Comparison of ENCODE assay signal across 20 cellular contexts in the genomic region with DNA sequence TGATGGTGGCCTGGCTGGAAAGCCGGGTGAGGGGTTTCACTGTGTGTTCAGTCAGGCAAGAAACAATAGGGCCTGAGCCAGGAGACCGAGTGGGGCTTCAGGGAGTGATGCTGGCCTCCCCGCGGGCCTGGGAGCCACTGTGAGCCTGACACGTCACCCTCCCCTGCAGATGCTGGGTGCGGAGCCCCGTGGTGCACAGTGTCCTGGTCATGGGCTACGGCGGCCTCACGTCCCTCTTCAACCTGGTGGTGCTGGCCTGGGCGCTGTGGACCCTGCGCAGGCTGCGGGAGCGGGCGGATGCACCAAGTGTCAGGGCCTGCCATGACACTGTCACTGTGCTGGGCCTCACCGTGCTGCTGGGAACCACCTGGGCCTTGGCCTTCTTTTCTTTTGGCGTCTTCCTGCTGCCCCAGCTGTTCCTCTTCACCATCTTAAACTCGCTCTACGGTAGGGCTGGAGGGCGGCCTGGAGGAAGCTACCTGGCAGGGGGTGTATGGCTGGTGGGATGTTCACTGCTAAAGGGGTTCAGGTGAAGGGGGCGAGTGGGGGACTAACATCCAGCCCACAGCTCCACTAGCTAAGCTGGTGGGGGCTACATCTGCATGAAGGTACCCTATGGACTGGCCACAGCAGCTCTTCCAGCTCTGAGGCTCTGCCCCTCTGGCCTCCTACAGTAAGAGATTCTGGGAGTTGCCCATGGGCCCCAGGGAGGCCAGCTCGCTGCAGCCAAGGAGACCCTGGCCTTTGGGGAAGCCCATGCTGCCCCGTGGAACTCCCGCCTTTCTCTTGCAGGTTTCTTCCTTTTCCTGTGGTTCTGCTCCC. TPM values are rescaled to one million over a fixed set of nuclear protein-coding genes. Genes with fewer than 3 reads are reported as not detected.
DNase-seq lines count a peak whose midpoint lies in the region; ATAC-seq and TF ChIP-seq lines count a peak whose summit lies in the region.
"Had no signal": no experiment of that assay in that cellular context is flagged by ENCODE, and none has a peak within 500 bp of the region (broad histone marks: within the 10 kb centered on the region; RNA-seq: fewer than 3 reads in every experiment).

No MANE protein-coding gene starts in this region.

- H3K4ac ChIP-seq in neuronal stem cell (ENCODE audit: low read length): no peak overlapping the region

- H3K36me3 ChIP-seq in RWPE2 (ENCODE audit: low read depth) (no peaks in the 10 kb centered on the region), esophagus muscularis mucosa (no peaks in the 10 kb centered on the region), neuronal stem cell (replicated peaks in 1 of 2; ENCODE audit: control insufficient read depth in 2 of 2, insufficient read depth in 2 of 2, low read length in 2 of 2) (peaks cover 0 to under 1% of the 10 kb centered on the region in 2 donors)

- no peak overlapping the region for H3K14ac ChIP-seq in neuronal stem cell (ENCODE audit: low read length)

- H3K27me3 Mint-ChIP-seq in activated CD4-positive, alpha-beta T cell treated with anti-CD3 and anti-CD28 coated beads, Interleukin-2, amount 10 ng/mL, durations not matched to agents 7 days and 5 days: no peaks in the 10 kb centered on the region
- H3K27me3 Mint-ChIP-seq in activated CD4-positive, alpha-beta memory T cell treated with anti-CD3 and anti-CD28 coated beads, Interleukin-2, amount 10 ng/mL, durations not matched to agents 7 days and 5 days: peaks cover 3% of the 10 kb centered on the region

- POLR2A ChIA-PET in activated CD4-positive, alpha-beta T cell treated with anti-CD3 and anti-CD28 coated beads, Interleukin-2, amount 10 ng/mL, durations not matched to agents 7 days and 5 days (lab: Charles Lee): no interaction called here
- POLR2A ChIA-PET in activated CD4-positive, alpha-beta memory T cell treated with anti-CD3 and anti-CD28 coated beads, Interleukin-2, amount 10 ng/mL, durations not matched to agents 7 days and 5 days (lab: Charles Lee): interaction anchor here (1.1 to 5.8 kb wide), 6 partner anchors 16 to 161 kb away, joined by 3 to 47 read pairs (median 20); a partner anchor contains a TSS

- CTCF ChIA-PET in activated CD4-positive, alpha-beta T cell treated with anti-CD3 and anti-CD28 coated beads, Interleukin-2, amount 10 ng/mL, durations not matched to agents 7 days and 5 days (lab: Charles Lee): interaction anchor here (0.6 to 8.6 kb wide), 16 partner anchors 10 to 425 kb away, joined by 3 to 69 read pairs (median 9); a partner anchor contains a TSS
- CTCF ChIA-PET in activated CD4-positive, alpha-beta memory T cell treated with anti-CD3 and anti-CD28 coated beads, Interleukin-2, amount 10 ng/mL, durations not matched to agents 7 days and 5 days (lab: Charles Lee): interaction anchor here (1.0 to 9.3 kb wide), 14 partner anchors 16 to 324 kb away, joined by 3 to 189 read pairs (median 7); no protein-coding TSS in a partner anchor

- H3K27ac Mint-ChIP-seq in activated CD4-positive, alpha-beta T cell treated with anti-CD3 and anti-CD28 coated beads, Interleukin-2, amount 10 ng/mL, durations not matched to agents 7 days and 5 days: peak overlapping the region; percentile 25
- no peak overlapping the region for H3K27ac Mint-ChIP-seq in activated CD4-positive, alpha-beta memory T cell treated with anti-CD3 and anti-CD28 coated beads, Interleukin-2, amount 10 ng/mL, durations not matched to agents 7 days and 5 days
- H3K27ac Mint-ChIP-seq: CD4-positive, CD25-positive, alpha-beta regulatory T cell had no signal

- H3K27ac ChIP-seq in RWPE2 (ENCODE audit: poor library complexity, severe bottlenecking) (no peak overlapping the region), esophagus muscularis mucosa (replicated peaks in 1 of 4) (no peak overlapping the region), neuronal stem cell (replicated peaks; ENCODE audit: low read length) (no peak overlapping the region)
- H3K27ac ChIP-seq: GM23248, HL-60, PC-9 had no signal

- H2BK5ac ChIP-seq in neuronal stem cell (ENCODE audit: low read length): peak overlapping the region; percentile 10

- H3K79me1 ChIP-seq in neuronal stem cell (ENCODE audit: low read depth, low read length): no peaks in the 10 kb centered on the region

- WGBS in esophagus muscularis mucosa: 85% methylated on average over 22 of the region's 24 CpGs
- no CpG with 5 or more reads among the region's 24 CpGs for WGBS in neuronal stem cell (ENCODE audit: extremely low coverage in 2 of 2, insufficient read length in 2 of 2, insufficient replicate concordance in 1 of 2), 2 donors

- H3K4me2 ChIP-seq in neuronal stem cell (ENCODE audit: insufficient read depth, low read length, poor library complexity, severe bottlenecking): no peak overlapping the region
- H3K4me2 ChIP-seq: PC-9 had no signal

- no peak overlapping the region for H3K18ac ChIP-seq in neuronal stem cell (ENCODE audit: low read length)

- no peak for TF ChIP-seq EP300 in esophagus muscularis mucosa (IDR thresholded peaks at IDR 0.05)

- H2BK120ac ChIP-seq in neuronal stem cell (ENCODE audit: low read depth, low read length): no peak overlapping the region

- peak overlapping the region; percentile 15 for H2AFZ ChIP-seq in neuronal stem cell (ENCODE audit: low read length)
- H2AFZ ChIP-seq: GM23248, PC-9 had no signal

- TF ChIP-seq POLR2A in esophagus muscularis mucosa (IDR thresholded peaks at IDR 0.05; ENCODE audit: low read depth): no peak

- H3K4me1 ChIP-seq in RWPE2 (ENCODE audit: insufficient read depth, poor library complexity, severe bottlenecking) (no peaks in the 10 kb centered on the region), esophagus muscularis mucosa (peaks cover 0 to 5% (median 4%) of the 10 kb centered on the region in 4 donors), neuronal stem cell (ENCODE audit: control insufficient read depth in 2 of 2, insufficient read depth in 1 of 2, low read depth in 1 of 2, low read length in 2 of 2) (peaks cover 0 to 8% of the 10 kb centered on the region in 2 donors)

- H3K27me3 ChIP-seq in RWPE2 (ENCODE audit: insufficient read depth, poor library complexity, severe bottlenecking) (no peaks in the 10 kb centered on the region), esophagus muscularis mucosa (peaks cover 0 to 52% (median 0%) of the 10 kb centered on the region in 4 donors), neuronal stem cell (ENCODE audit: control insufficient read depth in 3 of 3, insufficient read depth in 3 of 3, low read depth in 1 of 3, low read length in 3 of 3) (no peaks in the 10 kb centered on the region)

- H3K9me3 ChIP-seq in RWPE2 (ENCODE audit: severe bottlenecking) (no peaks in the 10 kb centered on the region), esophagus muscularis mucosa (no peaks in the 10 kb centered on the region), neuronal stem cell (replicated peaks in 1 of 2; ENCODE audit: control insufficient read depth in 2 of 2, insufficient read depth in 1 of 2, low read depth in 1 of 2, low read length in 2 of 2) (no peaks in the 10 kb centered on the region)

- no peak for DNase-seq in activated CD4-positive, alpha-beta T cell treated with anti-CD3 and anti-CD28 coated beads, Interleukin-2, amount 10 ng/mL, durations not matched to agents 7 days and 5 days
- no peak for DNase-seq in activated CD4-positive, alpha-beta T cell treated with anti-CD3 and anti-CD28 coated beads, Interleukin-2, amount 50 U/mL, for 4 hours
- peak; percentile 55 for DNase-seq in RWPE2 (ENCODE audit: low spot score)
- peak; percentile 83 for DNase-seq in esophagus muscularis mucosa (ENCODE audit: extremely low spot score)
- no peak for DNase-seq in neuronal stem cell (ENCODE audit: low spot score)
- no peak for DNase-seq in CD1c-positive myeloid dendritic cell (ENCODE audit: extremely low spot score)
- DNase-seq in activated CD4-positive, alpha-beta memory T cell treated with anti-CD3 and anti-CD28 coated beads, Interleukin-2, amount 10 ng/mL, durations not matched to agents 7 days and 5 days: no peak
- no peak for DNase-seq in NCI-H748 (lab: John Stamatoyannopoulos, UW; ENCODE audit: unreplicated experiment)
- DNase-seq: CD4-positive, CD25-positive, alpha-beta regulatory T cell; DMS79; GM23248; NCI-H1048; NCI-H146; NCI-H446; NCI-H774; PC-9 had no signal

- no peak overlapping the region for H4K91ac ChIP-seq in neuronal stem cell (ENCODE audit: low read depth, low read length, poor library complexity)

- peak overlapping the region; percentile 73 for H2AK5ac ChIP-seq in neuronal stem cell (ENCODE audit: low read depth, low read length)

- intact Hi-C loops in esophagus muscularis mucosa (cut with DNase I): loop anchor here (5.0 to 10.0 kb wide), 2 partner anchors 72 to 140 kb away; no protein-coding TSS in a partner anchor

- no peak overlapping the region for H3K4me3 Mint-ChIP-seq in activated CD4-positive, alpha-beta T cell treated with anti-CD3 and anti-CD28 coated beads, Interleukin-2, amount 10 ng/mL, durations not matched to agents 7 days and 5 days
- no peak overlapping the region for H3K4me3 Mint-ChIP-seq in activated CD4-positive, alpha-beta memory T cell treated with anti-CD3 and anti-CD28 coated beads, Interleukin-2, amount 10 ng/mL, durations not matched to agents 7 days and 5 days
- H3K4me3 Mint-ChIP-seq: CD4-positive, CD25-positive, alpha-beta regulatory T cell had no signal

- peaks cover 45% of the 10 kb centered on the region for H3K4me1 Mint-ChIP-seq in activated CD4-positive, alpha-beta T cell treated with anti-CD3 and anti-CD28 coated beads, Interleukin-2, amount 10 ng/mL, durations not matched to agents 7 days and 5 days
- H3K4me1 Mint-ChIP-seq in activated CD4-positive, alpha-beta memory T cell treated with anti-CD3 and anti-CD28 coated beads, Interleukin-2, amount 10 ng/mL, durations not matched to agents 7 days and 5 days: peaks cover 51% of the 10 kb centered on the region

- H3K23ac ChIP-seq in neuronal stem cell (ENCODE audit: low read depth, low read length, poor library complexity): peak overlapping the region; percentile 8

- no peak overlapping the region for H3K9ac ChIP-seq in neuronal stem cell (ENCODE audit: low read depth, low read length, poor library complexity)
- H3K9ac ChIP-seq: GM23248 had no signal

- TF ChIP-seq CTCF in RWPE2 (IDR thresholded peaks at IDR 0.05; ENCODE audit: poor library complexity, severe bottlenecking): no peak
- TF ChIP-seq CTCF in esophagus muscularis mucosa (IDR thresholded peaks at IDR 0.05): no peak

- no peak for ATAC-seq in RWPE2 (ENCODE audit: low read depth)
- ATAC-seq: K562 had no signal

- no peak overlapping the region for H3K4me3 ChIP-seq in RWPE2 (ENCODE audit: severe bottlenecking)
- no peak overlapping the region for H3K4me3 ChIP-seq in esophagus muscularis mucosa
- no peak overlapping the region for H3K4me3 ChIP-seq in neuronal stem cell (ENCODE audit: low read length in 2 of 2)
- H3K4me3 ChIP-seq: GM23248, K562, PC-9 had no signal

- no peak overlapping the region for H4K8ac ChIP-seq in neuronal stem cell (ENCODE audit: low read depth, low read length)

- H2BK15ac ChIP-seq in neuronal stem cell (ENCODE audit: low read length): peak overlapping the region; percentile 23

- H2BK12ac ChIP-seq in neuronal stem cell (ENCODE audit: low read length): no peak overlapping the region

- no peaks in the 10 kb centered on the region for H3K9me3 Mint-ChIP-seq in activated CD4-positive, alpha-beta T cell treated with anti-CD3 and anti-CD28 coated beads, Interleukin-2, amount 10 ng/mL, durations not matched to agents 7 days and 5 days
- peaks cover under 1% of the 10 kb centered on the region for H3K9me3 Mint-ChIP-seq in activated CD4-positive, alpha-beta memory T cell treated with anti-CD3 and anti-CD28 coated beads, Interleukin-2, amount 10 ng/mL, durations not matched to agents 7 days and 5 days

- H3K36me3 Mint-ChIP-seq in activated CD4-positive, alpha-beta T cell treated with anti-CD3 and anti-CD28 coated beads, Interleukin-2, amount 10 ng/mL, durations not matched to agents 7 days and 5 days (ENCODE audit: low read depth): peaks cover 11% of the 10 kb centered on the region
- H3K36me3 Mint-ChIP-seq in activated CD4-positive, alpha-beta memory T cell treated with anti-CD3 and anti-CD28 coated beads, Interleukin-2, amount 10 ng/mL, durations not matched to agents 7 days and 5 days (ENCODE audit: low read depth): peaks cover 15% of the 10 kb centered on the region

RNA-seq across cellular contexts. Expression of a gene that starts 32.4 kb away (rescaled TPM):
- 1 to 10 TPM; 5.9 to 6.6 TPM for total RNA-seq in activated CD4-positive, alpha-beta T cell treated with anti-CD3 and anti-CD28 coated beads, Interleukin-2, amount 10 ng/mL, durations not matched to agents 7 days and 5 days
- total RNA-seq in esophagus muscularis mucosa: under 1 TPM in 3 of 4 donors, not detected in 1; under 0.01 to 0.34 (median 0.17) TPM
- 1.7 TPM for polyA plus RNA-seq in neuronal stem cell (2013, experiment 1 of 2)
- 1.7 TPM for polyA plus RNA-seq in neuronal stem cell (2013, experiment 2 of 2)
- total RNA-seq in activated CD4-positive, alpha-beta memory T cell treated with anti-CD3 and anti-CD28 coated beads, Interleukin-2, amount 10 ng/mL, durations not matched to agents 7 days and 5 days: 10 to 100 TPM; 12.3 to 12.4 TPM
- total RNA-seq: A172, G401, GM23248, PC-9 had no signal

RNA-seq across cellular contexts. Expression of a gene that starts 38.5 kb away (rescaled TPM):
- total RNA-seq in activated CD4-positive, alpha-beta T cell treated with anti-CD3 and anti-CD28 coated beads, Interleukin-2, amount 10 ng/mL, durations not matched to agents 7 days and 5 days: 10 to 100 TPM in 1 of 2 experiments, 1 to 10 TPM in 1; 8.1 to 10.5 TPM
- 10 to 100 TPM; 22.7 to 54.9 (median 36.9) TPM for total RNA-seq in esophagus muscularis mucosa
- polyA plus RNA-seq in neuronal stem cell (2013, experiment 1 of 2): 6.4 TPM
- 6.3 TPM for polyA plus RNA-seq in neuronal stem cell (2013, experiment 2 of 2)
- 1 to 10 TPM; 9.1 to 9.7 TPM for total RNA-seq in activated CD4-positive, alpha-beta memory T cell treated with anti-CD3 and anti-CD28 coated beads, Interleukin-2, amount 10 ng/mL, durations not matched to agents 7 days and 5 days

RNA-seq across cellular contexts. Expression of a gene that starts 53.6 kb away (rescaled TPM):
- 1 to 10 TPM; 2.2 to 2.9 TPM for total RNA-seq in activated CD4-positive, alpha-beta T cell treated with anti-CD3 and anti-CD28 coated beads, Interleukin-2, amount 10 ng/mL, durations not matched to agents 7 days and 5 days
- total RNA-seq in esophagus muscularis mucosa: 10 to 100 TPM; 17.4 to 21.4 (median 19.1) TPM
- polyA plus RNA-seq in neuronal stem cell (2013, experiment 1 of 2): 127 TPM
- polyA plus RNA-seq in neuronal stem cell (2013, experiment 2 of 2): 124 TPM
- total RNA-seq in activated CD4-positive, alpha-beta memory T cell treated with anti-CD3 and anti-CD28 coated beads, Interleukin-2, amount 10 ng/mL, durations not matched to agents 7 days and 5 days: 1 to 10 TPM; 7.4 to 8.3 TPM

Comparison
In these comparisons a context has a peak if more than half of its experiments do, and no peak if none do; other contexts are left out.
1. DNase-seq: peak in RWPE2 (single experiment) and esophagus muscularis mucosa (single experiment); none in activated CD4-positive, alpha-beta T cell treated with anti-CD3 and anti-CD28 coated beads, Interleukin-2, amount 10 ng/mL, durations not matched to agents 7 days and 5 days (single experiment), activated CD4-positive, alpha-beta T cell treated with anti-CD3 and anti-CD28 coated beads, Interleukin-2, amount 50 U/mL, for 4 hours (0 of 2), neuronal stem cell (single experiment), CD1c-positive myeloid dendritic cell (single experiment), activated CD4-positive, alpha-beta memory T cell treated with anti-CD3 and anti-CD28 coated beads, Interleukin-2, amount 10 ng/mL, durations not matched to agents 7 days and 5 days (single experiment) and NCI-H748 (single experiment).
2. RNA of a gene that starts 32.4 kb away (total RNA-seq): 12.3 to 12.4 TPM in activated CD4-positive, alpha-beta memory T cell treated with anti-CD3 and anti-CD28 coated beads, Interleukin-2, amount 10 ng/mL, durations not matched to agents 7 days and 5 days and 5.9 to 6.6 TPM in activated CD4-positive, alpha-beta T cell treated with anti-CD3 and anti-CD28 coated beads, Interleukin-2, amount 10 ng/mL, durations not matched to agents 7 days and 5 days; under 0.01 to 0.34 TPM in esophagus muscularis mucosa; every median in the first group is over 4 times any median in the second.